Comparison of ENCODE assay signal across 15 cellular contexts in the genomic region with DNA sequence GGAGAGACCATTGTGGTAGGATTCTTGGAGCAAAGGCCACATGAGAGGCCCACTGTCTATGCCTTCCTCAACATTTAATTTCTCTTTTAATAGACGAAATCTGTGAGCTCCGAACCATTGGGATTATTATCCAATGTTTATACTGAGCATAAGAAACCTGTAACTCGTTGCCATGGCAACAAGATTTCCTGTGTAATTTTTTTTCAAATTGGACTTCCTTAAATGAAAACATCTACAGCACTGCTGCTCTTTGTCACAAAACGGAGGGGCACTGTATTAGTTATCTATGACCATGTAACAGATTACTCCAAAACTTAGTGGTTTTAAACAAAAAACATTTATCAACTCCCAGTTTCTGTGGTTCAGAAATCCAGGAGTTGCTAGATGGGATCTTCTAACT. TPM values are rescaled to one million over a fixed set of nuclear protein-coding genes. Genes with fewer than 3 reads are reported as not detected.
DNase-seq lines count a peak whose midpoint lies in the region; ATAC-seq and TF ChIP-seq lines count a peak whose summit lies in the region.
"Had no signal": no experiment of that assay in that cellular context is flagged by ENCODE, and none has a peak within 500 bp of the region (broad histone marks: within the 10 kb centered on the region; RNA-seq: fewer than 3 reads in every experiment).

No MANE protein-coding gene starts in this region.

- H3K27me3 Mint-ChIP-seq in CD8-positive, alpha-beta T cell (ENCODE audit: low read depth), result no peaks in the 10 kb centered on the region
- H3K27me3 Mint-ChIP-seq in activated naive CD8-positive, alpha-beta T cell treated with anti-CD3 and anti-CD28 coated beads, Interleukin-2, amount 10 ng/mL, durations not matched to agents 7 days and 5 days, result no peaks in the 10 kb centered on the region

- DNase-seq in CD8-positive, alpha-beta T cell, result no peak
- DNase-seq in HT-29 (ENCODE audit: low spot score), result peak; percentile 23
- no peak for DNase-seq in activated naive CD8-positive, alpha-beta T cell treated with anti-CD3 and anti-CD28 coated beads, Interleukin-2, amount 10 ng/mL, durations not matched to agents 7 days and 5 days
- DNase-seq in myocyte (ENCODE audit: low read depth), result peak; percentile 24
- no peak for DNase-seq in NCI-H1417 (lab: John Stamatoyannopoulos, UW)
- no peak for DNase-seq in NCI-H510A (lab: John Stamatoyannopoulos, UW)
- DNase-seq: activated CD8-positive, alpha-beta memory T cell treated with anti-CD3 and anti-CD28 coated beads for 24 hours; erythroblast; NCI-H1105 treated with DMSO at 0.1 percent for 48 hours; stomach had no signal

- H3K4me1 ChIP-seq in CD8-positive, alpha-beta T cell (ENCODE audit: insufficient read depth, low read length), result peaks cover 15% of the 10 kb centered on the region
- H3K4me1 ChIP-seq: neural progenitor cell had no signal

- H3K27ac ChIP-seq in CD8-positive, alpha-beta T cell (ENCODE audit: low read depth, low read length), result no peak overlapping the region
- H3K27ac ChIP-seq: neural progenitor cell had no signal

- no peaks in the 10 kb centered on the region for H3K9me3 Mint-ChIP-seq in CD8-positive, alpha-beta T cell
- H3K9me3 Mint-ChIP-seq in activated naive CD8-positive, alpha-beta T cell treated with anti-CD3 and anti-CD28 coated beads, Interleukin-2, amount 10 ng/mL, durations not matched to agents 7 days and 5 days, result peaks cover 2% of the 10 kb centered on the region
- H3K9me3 Mint-ChIP-seq: neural progenitor cell had no signal

- peaks cover 19% of the 10 kb centered on the region for H3K4me1 Mint-ChIP-seq in CD8-positive, alpha-beta T cell (ENCODE audit: low read depth)
- peaks cover 3% of the 10 kb centered on the region for H3K4me1 Mint-ChIP-seq in activated naive CD8-positive, alpha-beta T cell treated with anti-CD3 and anti-CD28 coated beads, Interleukin-2, amount 10 ng/mL, durations not matched to agents 7 days and 5 days
- H3K4me1 Mint-ChIP-seq: neural progenitor cell had no signal

- no peaks in the 10 kb centered on the region for H3K36me3 ChIP-seq in CD8-positive, alpha-beta T cell (ENCODE audit: insufficient read depth, low read length)
- H3K36me3 ChIP-seq: neural progenitor cell, stomach had no signal

- H3K27ac Mint-ChIP-seq in CD8-positive, alpha-beta T cell, result peak overlapping the region; percentile 70
- H3K27ac Mint-ChIP-seq in activated naive CD8-positive, alpha-beta T cell treated with anti-CD3 and anti-CD28 coated beads, Interleukin-2, amount 10 ng/mL, durations not matched to agents 7 days and 5 days, result peak overlapping the region; percentile 61
- H3K27ac Mint-ChIP-seq: neural progenitor cell had no signal

- ATAC-seq in CD8-positive, alpha-beta T cell, result no peak
- ATAC-seq in activated naive CD8-positive, alpha-beta T cell treated with anti-CD3 and anti-CD28 coated beads, Interleukin-2, amount 10 ng/mL, durations not matched to agents 7 days and 5 days (ENCODE audit: low read depth), result no peak
- ATAC-seq in HG03095 (IDR thresholded peaks at IDR 0.05; ENCODE audit: unreplicated experiment), result no peak
- ATAC-seq: HCT116, sciatic nerve had no signal

- POLR2A ChIA-PET in CD8-positive, alpha-beta T cell (lab: Charles Lee), result interaction anchor here (1.2 kb wide), 1 partner anchor 13 kb away, joined by 3 read pairs; no protein-coding TSS in a partner anchor
- POLR2A ChIA-PET in activated naive CD8-positive, alpha-beta T cell treated with anti-CD3 and anti-CD28 coated beads, Interleukin-2, amount 10 ng/mL, durations not matched to agents 7 days and 5 days (lab: Charles Lee), result no interaction called here

- intact Hi-C loops in CD8-positive, alpha-beta T cell (cut with DNase I, micrococcal nuclease), result no loop called here

- H3K36me3 Mint-ChIP-seq in CD8-positive, alpha-beta T cell, result no peaks in the 10 kb centered on the region
- H3K36me3 Mint-ChIP-seq in activated naive CD8-positive, alpha-beta T cell treated with anti-CD3 and anti-CD28 coated beads, Interleukin-2, amount 10 ng/mL, durations not matched to agents 7 days and 5 days, result no peaks in the 10 kb centered on the region
- H3K36me3 Mint-ChIP-seq: neural progenitor cell had no signal

- H3K27me3 ChIP-seq in CD8-positive, alpha-beta T cell (ENCODE audit: insufficient read depth, low read length), result no peaks in the 10 kb centered on the region
- H3K27me3 ChIP-seq: neural progenitor cell, stomach had no signal

- H3K9me3 ChIP-seq in CD8-positive, alpha-beta T cell (ENCODE audit: low read length), result no peaks in the 10 kb centered on the region
- H3K9me3 ChIP-seq: stomach had no signal

- no peak overlapping the region for H3K4me3 ChIP-seq in CD8-positive, alpha-beta T cell (ENCODE audit: low read depth, low read length)
- H3K4me3 ChIP-seq: neural progenitor cell, stomach had no signal

- CTCF ChIA-PET in CD8-positive, alpha-beta T cell (lab: Charles Lee), result interaction anchor here (1.6 kb wide), 1 partner anchor 10 kb away, joined by 4 read pairs; no protein-coding TSS in a partner anchor

- TF ChIP-seq CTCF in CD8-positive, alpha-beta T cell (IDR thresholded peaks at IDR 0.05), result no peak

- peak overlapping the region; percentile 32 for H3K4me3 Mint-ChIP-seq in CD8-positive, alpha-beta T cell
- no peak overlapping the region for H3K4me3 Mint-ChIP-seq in activated naive CD8-positive, alpha-beta T cell treated with anti-CD3 and anti-CD28 coated beads, Interleukin-2, amount 10 ng/mL, durations not matched to agents 7 days and 5 days
- H3K4me3 Mint-ChIP-seq: neural progenitor cell had no signal

RNA-seq across cellular contexts. Expression of gene PPP1R2C, which starts 38.7 kb away (rescaled TPM):
- total RNA-seq in CD8-positive, alpha-beta T cell, result not detected
- not detected in 2 replicates for total RNA-seq in HT-29 (2014; rRNA removed; shearing (Covaris generic))
- total RNA-seq in activated naive CD8-positive, alpha-beta T cell treated with anti-CD3 and anti-CD28 coated beads, Interleukin-2, amount 10 ng/mL, durations not matched to agents 7 days and 5 days, result not detected
- not detected in 2 replicates for total RNA-seq in myocyte
- polyA plus RNA-seq in myocyte (2012), result not detected
- total RNA-seq: liver, sciatic nerve, stomach had no signal
- polyA plus RNA-seq: liver, stomach had no signal

Comparison
In these comparisons a context has a peak if more than half of its experiments do, and no peak if none do; other contexts are left out.
1. DNase-seq: peak in HT-29 (single experiment) and myocyte (single experiment); none in CD8-positive, alpha-beta T cell (0 of 7), activated naive CD8-positive, alpha-beta T cell treated with anti-CD3 and anti-CD28 coated beads, Interleukin-2, amount 10 ng/mL, durations not matched to agents 7 days and 5 days (single experiment), NCI-H1417 (0 of 3) and NCI-H510A (single experiment).